In the genomic region with DNA sequence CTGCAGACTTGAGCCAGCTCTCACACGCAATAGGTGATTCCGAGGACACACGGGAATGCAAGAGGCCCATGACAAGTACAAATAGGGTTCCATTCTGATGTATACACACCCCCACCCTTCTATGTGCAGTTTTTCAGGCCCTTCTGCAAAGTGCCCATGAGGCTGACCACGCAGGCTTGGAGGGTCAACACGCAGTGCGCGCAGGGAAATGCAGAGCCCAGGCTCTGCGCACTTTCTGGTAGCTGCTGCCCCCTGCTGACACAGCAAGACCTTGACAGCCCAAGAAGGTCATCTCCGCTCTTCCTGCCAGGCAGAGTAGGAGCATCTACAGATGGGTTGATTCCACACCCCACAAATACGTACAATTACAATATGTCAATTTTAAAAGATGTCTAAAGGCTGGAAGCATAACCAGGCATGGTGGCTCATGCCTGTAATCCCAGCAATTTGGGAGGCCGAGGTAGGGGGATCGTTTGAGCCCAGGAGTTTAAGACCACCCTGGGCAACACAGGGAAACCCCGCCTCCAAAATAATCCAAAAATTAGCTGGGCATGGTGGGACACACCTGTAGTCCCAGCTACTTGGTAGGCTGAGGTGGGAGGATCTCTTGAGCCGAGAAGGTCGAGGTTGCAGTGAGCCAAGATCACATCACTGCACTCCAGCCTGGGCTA, we compare ENCODE assay signal across 1 cellular context.
TF ChIP-seq lines count a peak whose summit lies in the region.

No MANE protein-coding gene starts in this region.

TF ChIP-seq in HepG2, 621 proteins besides CTCF, POLR2A, EP300 and RAD21 (continued from another document and continues in another):
- TF ChIP-seq, protein P1, sequence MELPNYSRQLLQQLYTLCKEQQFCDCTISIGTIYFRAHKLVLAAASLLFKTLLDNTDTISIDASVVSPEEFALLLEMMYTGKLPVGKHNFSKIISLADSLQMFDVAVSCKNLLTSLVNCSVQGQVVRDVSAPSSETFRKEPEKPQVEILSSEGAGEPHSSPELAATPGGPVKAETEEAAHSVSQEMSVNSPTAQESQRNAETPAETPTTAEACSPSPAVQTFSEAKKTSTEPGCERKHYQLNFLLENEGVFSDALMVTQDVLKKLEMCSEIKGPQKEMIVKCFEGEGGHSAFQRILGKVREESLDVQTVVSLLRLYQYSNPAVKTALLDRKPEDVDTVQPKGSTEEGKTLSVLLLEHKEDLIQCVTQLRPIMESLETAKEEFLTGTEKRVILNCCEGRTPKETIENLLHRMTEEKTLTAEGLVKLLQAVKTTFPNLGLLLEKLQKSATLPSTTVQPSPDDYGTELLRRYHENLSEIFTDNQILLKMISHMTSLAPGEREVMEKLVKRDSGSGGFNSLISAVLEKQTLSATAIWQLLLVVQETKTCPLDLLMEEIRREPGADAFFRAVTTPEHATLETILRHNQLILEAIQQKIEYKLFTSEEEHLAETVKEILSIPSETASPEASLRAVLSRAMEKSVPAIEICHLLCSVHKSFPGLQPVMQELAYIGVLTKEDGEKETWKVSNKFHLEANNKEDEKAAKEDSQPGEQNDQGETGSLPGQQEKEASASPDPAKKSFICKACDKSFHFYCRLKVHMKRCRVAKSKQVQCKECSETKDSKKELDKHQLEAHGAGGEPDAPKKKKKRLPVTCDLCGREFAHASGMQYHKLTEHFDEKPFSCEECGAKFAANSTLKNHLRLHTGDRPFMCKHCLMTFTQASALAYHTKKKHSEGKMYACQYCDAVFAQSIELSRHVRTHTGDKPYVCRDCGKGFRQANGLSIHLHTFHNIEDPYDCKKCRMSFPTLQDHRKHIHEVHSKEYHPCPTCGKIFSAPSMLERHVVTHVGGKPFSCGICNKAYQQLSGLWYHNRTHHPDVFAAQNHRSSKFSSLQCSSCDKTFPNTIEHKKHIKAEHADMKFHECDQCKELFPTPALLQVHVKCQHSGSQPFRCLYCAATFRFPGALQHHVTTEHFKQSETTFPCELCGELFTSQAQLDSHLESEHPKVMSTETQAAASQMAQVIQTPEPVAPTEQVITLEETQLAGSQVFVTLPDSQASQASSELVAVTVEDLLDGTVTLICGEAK (IDR thresholded peaks at IDR 0.05), result no peak
- TF ChIP-seq, protein P1 (CRISPR knock-in tag; IDR thresholded peaks at IDR 0.05), result no peak
- peak; percentile 35; the same call in 1 of the 2 replicates for TF ChIP-seq HOXA3 (CRISPR knock-in tag; IDR thresholded peaks at IDR 0.05)
- no peak for TF ChIP-seq HHEX (CRISPR knock-in tag; IDR thresholded peaks at IDR 0.05)
- TF ChIP-seq ZNF607 (CRISPR knock-in tag; IDR thresholded peaks at IDR 0.05; ENCODE audit: borderline replicate concordance), result no peak
- no peak for TF ChIP-seq ZSCAN25 (CRISPR knock-in tag; IDR thresholded peaks at IDR 0.05)
- TF ChIP-seq ZFP41 (CRISPR knock-in tag; IDR thresholded peaks at IDR 0.05; ENCODE audit: borderline replicate concordance), result no peak
- no peak for TF ChIP-seq FLYWCH1 (CRISPR knock-in tag; IDR thresholded peaks at IDR 0.05)
- TF ChIP-seq GATAD1 (CRISPR knock-in tag; IDR thresholded peaks at IDR 0.05), result 0 out of 2 replicates have a peak, but pooled peaks have one; percentile 24
- no peak for TF ChIP-seq ZNF432 (CRISPR knock-in tag; IDR thresholded peaks at IDR 0.05; ENCODE audit: borderline replicate concordance)
- no peak for TF ChIP-seq BRD4 (CRISPR knock-in tag; IDR thresholded peaks at IDR 0.05)
- no peak for TF ChIP-seq MTA3 (CRISPR knock-in tag; IDR thresholded peaks at IDR 0.05)
- TF ChIP-seq, protein P2, sequence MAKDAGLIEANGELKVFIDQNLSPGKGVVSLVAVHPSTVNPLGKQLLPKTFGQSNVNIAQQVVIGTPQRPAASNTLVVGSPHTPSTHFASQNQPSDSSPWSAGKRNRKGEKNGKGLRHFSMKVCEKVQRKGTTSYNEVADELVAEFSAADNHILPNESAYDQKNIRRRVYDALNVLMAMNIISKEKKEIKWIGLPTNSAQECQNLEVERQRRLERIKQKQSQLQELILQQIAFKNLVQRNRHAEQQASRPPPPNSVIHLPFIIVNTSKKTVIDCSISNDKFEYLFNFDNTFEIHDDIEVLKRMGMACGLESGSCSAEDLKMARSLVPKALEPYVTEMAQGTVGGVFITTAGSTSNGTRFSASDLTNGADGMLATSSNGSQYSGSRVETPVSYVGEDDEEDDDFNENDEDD (CRISPR knock-in tag; IDR thresholded peaks at IDR 0.05; ENCODE audit: borderline replicate concordance), result no peak
- TF ChIP-seq, protein P3, sequence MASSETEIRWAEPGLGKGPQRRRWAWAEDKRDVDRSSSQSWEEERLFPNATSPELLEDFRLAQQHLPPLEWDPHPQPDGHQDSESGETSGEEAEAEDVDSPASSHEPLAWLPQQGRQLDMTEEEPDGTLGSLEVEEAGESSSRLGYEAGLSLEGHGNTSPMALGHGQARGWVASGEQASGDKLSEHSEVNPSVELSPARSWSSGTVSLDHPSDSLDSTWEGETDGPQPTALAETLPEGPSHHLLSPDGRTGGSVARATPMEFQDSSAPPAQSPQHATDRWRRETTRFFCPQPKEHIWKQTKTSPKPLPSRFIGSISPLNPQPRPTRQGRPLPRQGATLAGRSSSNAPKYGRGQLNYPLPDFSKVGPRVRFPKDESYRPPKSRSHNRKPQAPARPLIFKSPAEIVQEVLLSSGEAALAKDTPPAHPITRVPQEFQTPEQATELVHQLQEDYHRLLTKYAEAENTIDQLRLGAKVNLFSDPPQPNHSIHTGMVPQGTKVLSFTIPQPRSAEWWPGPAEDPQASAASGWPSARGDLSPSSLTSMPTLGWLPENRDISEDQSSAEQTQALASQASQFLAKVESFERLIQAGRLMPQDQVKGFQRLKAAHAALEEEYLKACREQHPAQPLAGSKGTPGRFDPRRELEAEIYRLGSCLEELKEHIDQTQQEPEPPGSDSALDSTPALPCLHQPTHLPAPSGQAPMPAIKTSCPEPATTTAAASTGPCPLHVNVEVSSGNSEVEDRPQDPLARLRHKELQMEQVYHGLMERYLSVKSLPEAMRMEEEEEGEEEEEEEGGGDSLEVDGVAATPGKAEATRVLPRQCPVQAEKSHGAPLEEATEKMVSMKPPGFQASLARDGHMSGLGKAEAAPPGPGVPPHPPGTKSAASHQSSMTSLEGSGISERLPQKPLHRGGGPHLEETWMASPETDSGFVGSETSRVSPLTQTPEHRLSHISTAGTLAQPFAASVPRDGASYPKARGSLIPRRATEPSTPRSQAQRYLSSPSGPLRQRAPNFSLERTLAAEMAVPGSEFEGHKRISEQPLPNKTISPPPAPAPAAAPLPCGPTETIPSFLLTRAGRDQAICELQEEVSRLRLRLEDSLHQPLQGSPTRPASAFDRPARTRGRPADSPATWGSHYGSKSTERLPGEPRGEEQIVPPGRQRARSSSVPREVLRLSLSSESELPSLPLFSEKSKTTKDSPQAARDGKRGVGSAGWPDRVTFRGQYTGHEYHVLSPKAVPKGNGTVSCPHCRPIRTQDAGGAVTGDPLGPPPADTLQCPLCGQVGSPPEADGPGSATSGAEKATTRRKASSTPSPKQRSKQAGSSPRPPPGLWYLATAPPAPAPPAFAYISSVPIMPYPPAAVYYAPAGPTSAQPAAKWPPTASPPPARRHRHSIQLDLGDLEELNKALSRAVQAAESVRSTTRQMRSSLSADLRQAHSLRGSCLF (CRISPR knock-in tag; IDR thresholded peaks at IDR 0.05; ENCODE audit: borderline replicate concordance), result no peak
- TF ChIP-seq, protein P4, sequence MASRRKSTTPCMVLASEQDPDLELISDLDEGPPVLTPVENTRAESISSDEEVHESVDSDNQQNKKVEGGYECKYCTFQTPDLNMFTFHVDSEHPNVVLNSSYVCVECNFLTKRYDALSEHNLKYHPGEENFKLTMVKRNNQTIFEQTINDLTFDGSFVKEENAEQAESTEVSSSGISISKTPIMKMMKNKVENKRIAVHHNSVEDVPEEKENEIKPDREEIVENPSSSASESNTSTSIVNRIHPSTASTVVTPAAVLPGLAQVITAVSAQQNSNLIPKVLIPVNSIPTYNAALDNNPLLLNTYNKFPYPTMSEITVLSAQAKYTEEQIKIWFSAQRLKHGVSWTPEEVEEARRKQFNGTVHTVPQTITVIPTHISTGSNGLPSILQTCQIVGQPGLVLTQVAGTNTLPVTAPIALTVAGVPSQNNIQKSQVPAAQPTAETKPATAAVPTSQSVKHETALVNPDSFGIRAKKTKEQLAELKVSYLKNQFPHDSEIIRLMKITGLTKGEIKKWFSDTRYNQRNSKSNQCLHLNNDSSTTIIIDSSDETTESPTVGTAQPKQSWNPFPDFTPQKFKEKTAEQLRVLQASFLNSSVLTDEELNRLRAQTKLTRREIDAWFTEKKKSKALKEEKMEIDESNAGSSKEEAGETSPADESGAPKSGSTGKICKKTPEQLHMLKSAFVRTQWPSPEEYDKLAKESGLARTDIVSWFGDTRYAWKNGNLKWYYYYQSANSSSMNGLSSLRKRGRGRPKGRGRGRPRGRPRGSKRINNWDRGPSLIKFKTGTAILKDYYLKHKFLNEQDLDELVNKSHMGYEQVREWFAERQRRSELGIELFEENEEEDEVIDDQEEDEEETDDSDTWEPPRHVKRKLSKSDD (CRISPR knock-in tag; IDR thresholded peaks at IDR 0.05; ENCODE audit: low read depth), result peak; percentile 81; the same call in 1 of the 2 replicates
- no peak for TF ChIP-seq FOXA1 (IDR thresholded peaks at IDR 0.05)
- peak; percentile 33; the same call in 1 of the 2 replicates for TF ChIP-seq FOXA1 (CRISPR knock-in tag; IDR thresholded peaks at IDR 0.05)
- no peak for TF ChIP-seq HDAC2 (CRISPR knock-in tag; IDR thresholded peaks at IDR 0.05)
- TF ChIP-seq ISL2 (CRISPR knock-in tag; IDR thresholded peaks at IDR 0.05), result peak; percentile 32; the same call in 1 of the 2 replicates
- TF ChIP-seq U2AF2 (IDR thresholded peaks at IDR 0.05; ENCODE audit: low read depth, low read length), result no peak
- TF ChIP-seq, protein P5, sequence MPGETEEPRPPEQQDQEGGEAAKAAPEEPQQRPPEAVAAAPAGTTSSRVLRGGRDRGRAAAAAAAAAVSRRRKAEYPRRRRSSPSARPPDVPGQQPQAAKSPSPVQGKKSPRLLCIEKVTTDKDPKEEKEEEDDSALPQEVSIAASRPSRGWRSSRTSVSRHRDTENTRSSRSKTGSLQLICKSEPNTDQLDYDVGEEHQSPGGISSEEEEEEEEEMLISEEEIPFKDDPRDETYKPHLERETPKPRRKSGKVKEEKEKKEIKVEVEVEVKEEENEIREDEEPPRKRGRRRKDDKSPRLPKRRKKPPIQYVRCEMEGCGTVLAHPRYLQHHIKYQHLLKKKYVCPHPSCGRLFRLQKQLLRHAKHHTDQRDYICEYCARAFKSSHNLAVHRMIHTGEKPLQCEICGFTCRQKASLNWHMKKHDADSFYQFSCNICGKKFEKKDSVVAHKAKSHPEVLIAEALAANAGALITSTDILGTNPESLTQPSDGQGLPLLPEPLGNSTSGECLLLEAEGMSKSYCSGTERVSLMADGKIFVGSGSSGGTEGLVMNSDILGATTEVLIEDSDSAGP (CRISPR knock-in tag; IDR thresholded peaks at IDR 0.05; ENCODE audit: borderline replicate concordance), result 0 out of 2 replicates have a peak, but pooled peaks have one; percentile 37
- TF ChIP-seq MEIS2 (CRISPR knock-in tag; IDR thresholded peaks at IDR 0.05), result peak; percentile 58; the same call in 1 of the 2 replicates
- no peak for TF ChIP-seq MYNN (CRISPR knock-in tag; IDR thresholded peaks at IDR 0.05; ENCODE audit: low read depth)
- TF ChIP-seq, protein P6, sequence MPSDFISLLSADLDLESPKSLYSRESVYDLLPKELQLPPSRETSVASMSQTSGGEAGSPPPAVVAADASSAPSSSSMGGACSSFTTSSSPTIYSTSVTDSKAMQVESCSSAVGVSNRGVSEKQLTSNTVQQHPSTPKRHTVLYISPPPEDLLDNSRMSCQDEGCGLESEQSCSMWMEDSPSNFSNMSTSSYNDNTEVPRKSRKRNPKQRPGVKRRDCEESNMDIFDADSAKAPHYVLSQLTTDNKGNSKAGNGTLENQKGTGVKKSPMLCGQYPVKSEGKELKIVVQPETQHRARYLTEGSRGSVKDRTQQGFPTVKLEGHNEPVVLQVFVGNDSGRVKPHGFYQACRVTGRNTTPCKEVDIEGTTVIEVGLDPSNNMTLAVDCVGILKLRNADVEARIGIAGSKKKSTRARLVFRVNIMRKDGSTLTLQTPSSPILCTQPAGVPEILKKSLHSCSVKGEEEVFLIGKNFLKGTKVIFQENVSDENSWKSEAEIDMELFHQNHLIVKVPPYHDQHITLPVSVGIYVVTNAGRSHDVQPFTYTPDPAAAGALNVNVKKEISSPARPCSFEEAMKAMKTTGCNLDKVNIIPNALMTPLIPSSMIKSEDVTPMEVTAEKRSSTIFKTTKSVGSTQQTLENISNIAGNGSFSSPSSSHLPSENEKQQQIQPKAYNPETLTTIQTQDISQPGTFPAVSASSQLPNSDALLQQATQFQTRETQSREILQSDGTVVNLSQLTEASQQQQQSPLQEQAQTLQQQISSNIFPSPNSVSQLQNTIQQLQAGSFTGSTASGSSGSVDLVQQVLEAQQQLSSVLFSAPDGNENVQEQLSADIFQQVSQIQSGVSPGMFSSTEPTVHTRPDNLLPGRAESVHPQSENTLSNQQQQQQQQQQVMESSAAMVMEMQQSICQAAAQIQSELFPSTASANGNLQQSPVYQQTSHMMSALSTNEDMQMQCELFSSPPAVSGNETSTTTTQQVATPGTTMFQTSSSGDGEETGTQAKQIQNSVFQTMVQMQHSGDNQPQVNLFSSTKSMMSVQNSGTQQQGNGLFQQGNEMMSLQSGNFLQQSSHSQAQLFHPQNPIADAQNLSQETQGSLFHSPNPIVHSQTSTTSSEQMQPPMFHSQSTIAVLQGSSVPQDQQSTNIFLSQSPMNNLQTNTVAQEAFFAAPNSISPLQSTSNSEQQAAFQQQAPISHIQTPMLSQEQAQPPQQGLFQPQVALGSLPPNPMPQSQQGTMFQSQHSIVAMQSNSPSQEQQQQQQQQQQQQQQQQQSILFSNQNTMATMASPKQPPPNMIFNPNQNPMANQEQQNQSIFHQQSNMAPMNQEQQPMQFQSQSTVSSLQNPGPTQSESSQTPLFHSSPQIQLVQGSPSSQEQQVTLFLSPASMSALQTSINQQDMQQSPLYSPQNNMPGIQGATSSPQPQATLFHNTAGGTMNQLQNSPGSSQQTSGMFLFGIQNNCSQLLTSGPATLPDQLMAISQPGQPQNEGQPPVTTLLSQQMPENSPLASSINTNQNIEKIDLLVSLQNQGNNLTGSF (CRISPR knock-in tag; IDR thresholded peaks at IDR 0.05), result no peak
